In genomic region chr10:80264081-80265056, GRCh38 we compare ENCODE assay signal across 1 cellular context.
TF ChIP-seq lines count a peak whose summit lies in the region.

No MANE protein-coding gene starts in this region.

TF ChIP-seq in HepG2, 621 proteins besides CTCF, POLR2A, EP300 and RAD21 (continued from another document and continues in another):
- peak; percentile 39; the same call in 1 of the 2 replicates for TF ChIP-seq ZNF574 (CRISPR knock-in tag; IDR thresholded peaks at IDR 0.05)
- peak; percentile 78 for TF ChIP-seq NR2F6 (IDR thresholded peaks at IDR 0.05)
- peak; percentile 84 for TF ChIP-seq NR2F6 (CRISPR knock-in tag; IDR thresholded peaks at IDR 0.05)
- TF ChIP-seq RFX1 (IDR thresholded peaks at IDR 0.05): no peak
- no peak for TF ChIP-seq SOX6 (IDR thresholded peaks at IDR 0.05)
- peak; percentile 73 for TF ChIP-seq SOX6 (CRISPR knock-in tag; IDR thresholded peaks at IDR 0.05)
- peak; percentile 88 for TF ChIP-seq ZGPAT (CRISPR knock-in tag; IDR thresholded peaks at IDR 0.05)
- TF ChIP-seq CBFB (CRISPR knock-in tag; IDR thresholded peaks at IDR 0.05): 0 out of 2 replicates have a peak, but pooled peaks have one; percentile 22
- TF ChIP-seq PHF21A (CRISPR knock-in tag; IDR thresholded peaks at IDR 0.05): peak; percentile 70
- peak; percentile 59; the same call in 1 of the 2 replicates for TF ChIP-seq ZNF451 (CRISPR knock-in tag; IDR thresholded peaks at IDR 0.05)
- peak; percentile 24; the same call in 1 of the 2 replicates for TF ChIP-seq YEATS2 (CRISPR knock-in tag; IDR thresholded peaks at IDR 0.05; ENCODE audit: borderline replicate concordance)
- no peak for TF ChIP-seq ZBTB7A (CRISPR knock-in tag; IDR thresholded peaks at IDR 0.05)
- TF ChIP-seq RFXAP (CRISPR knock-in tag; IDR thresholded peaks at IDR 0.05; ENCODE audit: borderline replicate concordance): no peak
- peak; percentile 87 for TF ChIP-seq ZBTB38 (CRISPR knock-in tag; IDR thresholded peaks at IDR 0.05)
- peak; percentile 59; the same call in 1 of the 2 replicates for TF ChIP-seq ZNF543 (CRISPR knock-in tag; IDR thresholded peaks at IDR 0.05)
- peak; percentile 32 for TF ChIP-seq ASH2L (IDR thresholded peaks at IDR 0.05; ENCODE audit: insufficient read length, low read depth, low read length)
- TF ChIP-seq ZNF317 (CRISPR knock-in tag; IDR thresholded peaks at IDR 0.05): 0 out of 2 replicates have a peak, but pooled peaks have one; percentile 15
- peak; percentile 58 for TF ChIP-seq CEBPG (CRISPR knock-in tag; IDR thresholded peaks at IDR 0.05)
- TF ChIP-seq ZNF777 (CRISPR knock-in tag; IDR thresholded peaks at IDR 0.05): no peak
- TF ChIP-seq NFE2L1 (CRISPR knock-in tag; IDR thresholded peaks at IDR 0.05; ENCODE audit: borderline replicate concordance): no peak
- TF ChIP-seq MLXIP (CRISPR knock-in tag; IDR thresholded peaks at IDR 0.05; ENCODE audit: borderline replicate concordance): no peak
- TF ChIP-seq ETV5 (CRISPR knock-in tag; IDR thresholded peaks at IDR 0.05; ENCODE audit: borderline replicate concordance): peak; percentile 18; the same call in 1 of the 2 replicates
- TF ChIP-seq ZFY (CRISPR knock-in tag; IDR thresholded peaks at IDR 0.05): peak; percentile 56; the same call in 1 of the 2 replicates
- TF ChIP-seq ZNF775 (CRISPR knock-in tag; IDR thresholded peaks at IDR 0.05; ENCODE audit: borderline replicate concordance): no peak
- TF ChIP-seq ZNF496 (CRISPR knock-in tag; IDR thresholded peaks at IDR 0.05; ENCODE audit: insufficient replicate concordance): no peak
- TF ChIP-seq ZNF205 (CRISPR knock-in tag; IDR thresholded peaks at IDR 0.05): no peak
- no peak for TF ChIP-seq SMC3 (IDR thresholded peaks at IDR 0.05; ENCODE audit: low read length)
- TF ChIP-seq FOXK2 (IDR thresholded peaks at IDR 0.05): no peak
- TF ChIP-seq ZSCAN29 (CRISPR knock-in tag; conservative IDR thresholded peaks at IDR 0.05): peak; percentile 82; the same call in 1 of the 2 replicates
- peak; percentile 68; the same call in 1 of the 2 replicates for TF ChIP-seq ZBTB37 (CRISPR knock-in tag; IDR thresholded peaks at IDR 0.05)
- TF ChIP-seq SIX1 (CRISPR knock-in tag; IDR thresholded peaks at IDR 0.05; ENCODE audit: borderline replicate concordance): peak; percentile 39; the same call in 1 of the 2 replicates
- no peak for TF ChIP-seq MTF2 (CRISPR knock-in tag; IDR thresholded peaks at IDR 0.05; ENCODE audit: borderline replicate concordance)
- TF ChIP-seq DMAP1 (CRISPR knock-in tag; IDR thresholded peaks at IDR 0.05): peak; percentile 41; the same call in 1 of the 2 replicates
- no peak for TF ChIP-seq THAP7 (CRISPR knock-in tag; IDR thresholded peaks at IDR 0.05)
- no peak for TF ChIP-seq KMT2A (CRISPR knock-in tag; IDR thresholded peaks at IDR 0.05)
- no peak for TF ChIP-seq ZBTB2 (CRISPR knock-in tag; IDR thresholded peaks at IDR 0.05; ENCODE audit: low read depth)
- no peak for TF ChIP-seq MATR3 (CRISPR knock-in tag; IDR thresholded peaks at IDR 0.05)
- no peak for TF ChIP-seq AGO1 (IDR thresholded peaks at IDR 0.05; ENCODE audit: low read depth, low read length, poor library complexity, severe bottlenecking)
- peak; percentile 97 for TF ChIP-seq TEAD3 (CRISPR knock-in tag; optimal IDR thresholded peaks at IDR 0.05; ENCODE audit: borderline replicate concordance)
- TF ChIP-seq ZBTB8A (CRISPR knock-in tag; IDR thresholded peaks at IDR 0.05; ENCODE audit: borderline replicate concordance, low read depth): no peak
- peak in 1 of 2 experiments; percentile 43; a peak in 1 of 4 replicates for TF ChIP-seq KLF16 (CRISPR knock-in tag; IDR thresholded peaks at IDR 0.05)
- TF ChIP-seq GZF1 (CRISPR knock-in tag; IDR thresholded peaks at IDR 0.05): no peak
- no peak for TF ChIP-seq ETS1 (CRISPR knock-in tag; IDR thresholded peaks at IDR 0.05)
- TF ChIP-seq ERF (CRISPR knock-in tag; IDR thresholded peaks at IDR 0.05): peak; percentile 59; the same call in 1 of the 2 replicates
- TF ChIP-seq ZNF256 (CRISPR knock-in tag; conservative IDR thresholded peaks at IDR 0.05): no peak
- TF ChIP-seq SRF (IDR thresholded peaks at IDR 0.05; ENCODE audit: low read depth, low read length): no peak
- no peak for TF ChIP-seq ATF7-NPFF (CRISPR knock-in tag; IDR thresholded peaks at IDR 0.05; ENCODE audit: low read depth)
- TF ChIP-seq YEATS4 (CRISPR knock-in tag; IDR thresholded peaks at IDR 0.05; ENCODE audit: borderline replicate concordance): no peak; the same call in 1 of the 2 replicates
- TF ChIP-seq BCL3 (CRISPR knock-in tag; IDR thresholded peaks at IDR 0.05): no peak
- TF ChIP-seq KAT7 (CRISPR knock-in tag; IDR thresholded peaks at IDR 0.05; ENCODE audit: borderline replicate concordance): peak; percentile 66; the same call in 1 of the 2 replicates
- TF ChIP-seq HMGXB3 (CRISPR knock-in tag; IDR thresholded peaks at IDR 0.05; ENCODE audit: borderline replicate concordance): no peak
- TF ChIP-seq HMG20A (CRISPR knock-in tag; IDR thresholded peaks at IDR 0.05; ENCODE audit: borderline replicate concordance): peak; percentile 65
